In the genomic region with DNA sequence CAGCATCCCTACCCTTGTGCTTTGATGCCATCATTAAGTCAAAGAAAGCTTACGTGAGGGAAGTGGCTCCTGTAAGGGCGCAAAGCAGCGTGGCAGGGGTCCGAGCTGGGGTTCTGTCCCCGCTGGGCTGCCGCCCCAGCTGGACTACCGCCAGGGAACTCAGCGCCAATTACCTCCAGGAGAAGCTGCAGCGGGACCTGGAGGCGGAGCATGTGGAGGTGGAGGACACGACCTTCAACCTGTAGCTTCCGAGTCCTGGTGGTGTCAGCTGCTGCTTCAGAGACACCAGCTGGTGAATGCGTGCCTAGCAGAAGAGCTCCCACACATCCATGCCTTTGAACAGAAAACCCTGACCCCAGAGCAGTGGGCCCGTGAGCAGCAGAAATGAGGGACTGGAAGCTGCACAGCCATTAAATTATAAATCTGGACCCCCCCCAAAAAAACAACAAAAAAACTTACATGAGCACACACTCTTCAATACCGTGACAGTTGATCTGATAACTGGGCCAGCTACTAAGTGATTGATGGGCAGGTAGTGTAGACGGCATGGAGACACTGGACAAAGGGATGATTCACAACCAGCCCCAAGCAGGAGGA, we compare ENCODE assay signal across 8 cellular contexts.
DNase-seq lines count a peak whose midpoint lies in the region; ATAC-seq and TF ChIP-seq lines count a peak whose summit lies in the region.

No MANE protein-coding gene starts in this region.

- H3K9me3 ChIP-seq in WERI-Rb-1 (ENCODE audit: severe bottlenecking), result no peaks in the 10 kb centered on the region

- in situ Hi-C loops in KBM-7 (cut with MboI; ENCODE audit: low pct_unique_long_range_greater_than_20kb, low sequenced_read_pairs), result no loop called here

- H3K27ac ChIP-seq in WERI-Rb-1, result no peak overlapping the region

- TF ChIP-seq CTCF in WERI-Rb-1 (IDR thresholded peaks at IDR 0.05; ENCODE audit: low read depth, low read length), result peak; percentile 52; the same call in 1 of the 2 replicates

- no peaks in the 10 kb centered on the region for H3K36me3 ChIP-seq in WERI-Rb-1

- peak; percentile 34 for DNase-seq in D341Med (ENCODE audit: low spot score)
- DNase-seq in KBM-7, result peak; percentile 43
- peak; percentile 73 for DNase-seq in WERI-Rb-1
- DNase-seq in islet precursor cell, result peak; percentile 91
- no peak for DNase-seq in NK-92 treated with Interleukin-12 subunit alpha and Interleukin-12 subunit beta, amount 100 ng/mL, for 24 hours (lab: John Stamatoyannopoulos, UW)

- ATAC-seq in GM18868 (IDR thresholded peaks at IDR 0.05; ENCODE audit: unreplicated experiment) (no peak), GM18858 (IDR thresholded peaks at IDR 0.05; ENCODE audit: unreplicated experiment) (no peak), HG03460 (IDR thresholded peaks at IDR 0.05; ENCODE audit: unreplicated experiment) (no peak)

- no peaks in the 10 kb centered on the region for H3K27me3 ChIP-seq in WERI-Rb-1 (ENCODE audit: insufficient read depth, low read depth, severe bottlenecking)

- no peak overlapping the region for H3K4me3 ChIP-seq in WERI-Rb-1 (ENCODE audit: low read depth, low read length)
